8 cellular contexts compared by ENCODE assay signal in genomic region chr19:27793128-27793643, GRCh38.
DNase-seq lines count a peak whose midpoint lies in the region; ATAC-seq and TF ChIP-seq lines count a peak whose summit lies in the region.

No MANE protein-coding gene starts in this region.

- no peak for TF ChIP-seq CTCF in MCF 10A (IDR thresholded peaks at IDR 0.05; ENCODE audit: unreplicated experiment)

- H3K4me3 Mint-ChIP-seq in MCF 10A (ENCODE audit: unreplicated experiment) (peak overlapping the region; percentile 89), immature natural killer cell (peak overlapping the region; percentile 94 to 99 (median 96))

- H3K36me3 Mint-ChIP-seq in MCF 10A (ENCODE audit: insufficient read depth, unreplicated experiment) (peaks cover 5% of the 10 kb centered on the region), immature natural killer cell (peaks cover 4 to 9% (median 7%) of the 10 kb centered on the region in 3 donors)

- H3K27ac Mint-ChIP-seq in MCF 10A (ENCODE audit: low read depth, unreplicated experiment) (peak overlapping the region; percentile 91), immature natural killer cell (peak overlapping the region; percentile 83 to 98 (median 96))

- H3K9me3 Mint-ChIP-seq in MCF 10A (ENCODE audit: unreplicated experiment) (no peaks in the 10 kb centered on the region), immature natural killer cell (no peaks in the 10 kb centered on the region)

- H3K27me3 Mint-ChIP-seq in MCF 10A (ENCODE audit: insufficient read depth, unreplicated experiment) (no peaks in the 10 kb centered on the region), immature natural killer cell (ENCODE audit: low read depth in 3 of 3) (no peaks in the 10 kb centered on the region)

- H3K4me1 Mint-ChIP-seq in MCF 10A (ENCODE audit: insufficient read depth, unreplicated experiment) (peaks cover 10% of the 10 kb centered on the region), immature natural killer cell (peaks cover 29 to 50% of the 10 kb centered on the region in 2 donors)

- peak; percentile 77 for ATAC-seq in HG02885 (IDR thresholded peaks at IDR 0.05; ENCODE audit: poor library complexity, unreplicated experiment)

- BruUV-seq in MCF 10A (replicated peaks; lab: Mats Ljungman, UMichigan) = no TSS peak

- DNase-seq in activated T-cell treated with anti-CD3 and anti-CD28 coated beads for 1 hour (ENCODE audit: low read depth) = peak; percentile 40
- no peak for DNase-seq in activated T-cell treated with anti-CD3 and anti-CD28 coated beads, Interleukin-2, amount 50 U/mL, for 1 hour
- DNase-seq in NCI-H146 (lab: John Stamatoyannopoulos, UW) = peak; percentile 98
- DNase-seq in T-helper 2 cell = peak in 4 of 5 experiments; percentile 27 to 83 (median 61)
- peak; percentile 98 for DNase-seq in MCF 10A (ENCODE audit: unreplicated experiment)
- DNase-seq in immature natural killer cell = no peak
- DNase-seq in stimulated activated CD4-positive, alpha-beta T cell treated with anti-CD3 and anti-CD28 coated beads, Interleukin-1b, Interleukin-23, amount 100 ng/mL, for 24 hours (ENCODE audit: low read depth in 4 of 4, low spot score in 1 of 4) = peak in 3 of 4 experiments; percentile 38 to 76 (median 64)

- CTCF ChIA-PET in MCF 10A (lab: Yijun Ruan, JAX) = interaction anchor here (0.6 to 1.3 kb wide), 3 partner anchors 9 to 14 kb away, joined by 3 to 5 read pairs (median 3); no protein-coding TSS in a partner anchor

- intact Hi-C loops in MCF 10A (cut with micrococcal nuclease) = no loop called here

- POLR2A ChIA-PET in MCF 10A (lab: Yijun Ruan, JAX) = interaction anchor here (0.6 to 3.4 kb wide), 13 partner anchors 8 to 1813 kb away, joined by 3 to 26 read pairs (median 3); partner anchors contain the start of gene POP4

Comparison
In these comparisons a context has a peak if more than half of its experiments do, and no peak if none do; other contexts are left out.
1. DNase-seq: peak in activated T-cell treated with anti-CD3 and anti-CD28 coated beads for 1 hour (single experiment), NCI-H146 (single experiment), T-helper 2 cell (4 of 5), MCF 10A (single experiment) and stimulated activated CD4-positive, alpha-beta T cell treated with anti-CD3 and anti-CD28 coated beads, Interleukin-1b, Interleukin-23, amount 100 ng/mL, for 24 hours (3 of 4); none in activated T-cell treated with anti-CD3 and anti-CD28 coated beads, Interleukin-2, amount 50 U/mL, for 1 hour (single experiment) and immature natural killer cell (0 of 3).